ENCODE assay signal across 8 cellular contexts in genomic region chr1:21440630-21441125, GRCh38. TPM values are rescaled to one million over a fixed set of nuclear protein-coding genes. Genes with fewer than 3 reads are reported as not detected.
A peak's percentile ranks its signal among the peaks of the same experiment; 100 is the strongest.
DNase-seq lines count a peak whose midpoint lies in the region; ATAC-seq and TF ChIP-seq lines count a peak whose summit lies in the region.
"Not testable (repeated sequence)": the region's sequence is repeated elsewhere in the genome, so short reads cannot be mapped to it uniquely, and the experiment has no call there.

No MANE protein-coding gene starts in this region.

- not testable (repeated sequence) for H3K27ac ChIP-seq in gastrocnemius medialis
- H3K27ac ChIP-seq in urinary bladder (ENCODE audit: low read depth): peak overlapping the region; percentile 48

- in situ Hi-C loops in gastrocnemius medialis (cut with MboI; ENCODE audit: low sequenced_read_pairs in 4 of 4): not testable (repeated sequence)

- H3K4me3 ChIP-seq in MG63 (peak overlapping the region; percentile 84), fibroblast of pulmonary artery (replicated peaks; ENCODE audit: low read depth, low read length) (peak overlapping the region; percentile 65), gastrocnemius medialis (peak overlapping the region; percentile 56 to 67 (median 64)), urinary bladder (ENCODE audit: low read depth, low read length) (peak overlapping the region; percentile 86)

- peaks cover 15% of the 10 kb centered on the region for H3K4me1 Mint-ChIP-seq in WTC11
- H3K4me1 Mint-ChIP-seq in memory B cell: peaks cover 13% of the 10 kb centered on the region

- H3K27ac Mint-ChIP-seq in WTC11, memory B cell: not testable (repeated sequence)

- intact Hi-C loops in gastrocnemius medialis (cut with DNase I; ENCODE audit: low total_unique reads): not testable (repeated sequence)

- not testable (repeated sequence) for TF ChIP-seq CTCF in WTC11 (IDR thresholded peaks at IDR 0.05); fibroblast of pulmonary artery (IDR thresholded peaks at IDR 0.05; ENCODE audit: low read length, missing control alignments); gastrocnemius medialis (IDR thresholded peaks at IDR 0.05 in 4 of 5, conservative IDR thresholded peaks at IDR 0.05 in 1 of 5)

- DNase-seq in ELR (ENCODE audit: low read depth) (peak; percentile 52), MG63 (peak; percentile 23), WTC11 (ENCODE audit: low spot score) (peak; percentile 37), astrocyte of the hippocampus (ENCODE audit: low read depth, low spot score) (peak; percentile 35), memory B cell (ENCODE audit: low spot score in 2 of 2) (peak in 1 of 2 donors; percentile 23)
- not testable (repeated sequence) for DNase-seq in fibroblast of pulmonary artery (ENCODE audit: low read depth); gastrocnemius medialis

- WGBS in urinary bladder: 9% methylated on average over 21 of the region's 21 CpGs

- POLR2A ChIA-PET in WTC11 (lab: Charles Lee): not testable (repeated sequence)

- CTCF ChIA-PET in WTC11 (lab: Charles Lee): interaction anchor here (0.7 to 2.0 kb wide), 8 partner anchors 8 to 170 kb away, joined by 3 to 8 read pairs (median 4); partner anchors contain the start of gene ALPL

- H3K4me3 Mint-ChIP-seq in WTC11 (peak overlapping the region; percentile 74), memory B cell (peak overlapping the region; percentile 90)

- peaks cover 26% of the 10 kb centered on the region for H3K27me3 Mint-ChIP-seq in WTC11 (ENCODE audit: low read depth)
- H3K27me3 Mint-ChIP-seq in memory B cell: not testable (repeated sequence)

- not testable (repeated sequence) for H3K27me3 ChIP-seq in MG63
- H3K27me3 ChIP-seq in gastrocnemius medialis: peaks cover 3 to 15% (median 9%) of the 10 kb centered on the region in 3 donors

- TF ChIP-seq POLR2A in gastrocnemius medialis (IDR thresholded peaks at IDR 0.05): not testable (repeated sequence)

- H3K36me3 ChIP-seq in MG63; gastrocnemius medialis; urinary bladder (ENCODE audit: insufficient read depth): not testable (repeated sequence)

- not testable (repeated sequence) for H3K9me3 Mint-ChIP-seq in WTC11, memory B cell

- not testable (repeated sequence) for ATAC-seq in WTC11; memory B cell (ENCODE audit: low read depth); gastrocnemius medialis

- peaks cover 3 to 12% of the 10 kb centered on the region in 2 donors for H3K4me1 ChIP-seq in gastrocnemius medialis
- not testable (repeated sequence) for H3K4me1 ChIP-seq in urinary bladder (ENCODE audit: insufficient read depth)

- H3K36me3 Mint-ChIP-seq in WTC11, memory B cell: not testable (repeated sequence)

- not testable (repeated sequence) for H3K9me3 ChIP-seq in MG63, gastrocnemius medialis

RNA-seq across cellular contexts. Expression of gene NBPF3, which starts 0.7 kb away (rescaled TPM):
- total RNA-seq in MG63 (2014; rRNA removed; shearing (Covaris generic); ENCODE audit: low replicate concordance): 22.4 and 25.1 TPM in 2 replicates
- total RNA-seq in WTC11 (2021) (17.2 to 21.4 TPM (median 17.4 TPM) in 3 replicates), gastrocnemius medialis (1 to 10 TPM in 2 of 4 donors, under 1 TPM in 2; 0.73 to 2.1 (median 1.3) TPM), urinary bladder (25.2 TPM)
- polyA plus RNA-seq in urinary bladder: 4.4 TPM
